In genomic region chr19:45779231-45780145, GRCh38 we compare ENCODE assay signal across 8 cellular contexts. TPM values are rescaled to one million over a fixed set of nuclear protein-coding genes. Genes with fewer than 3 reads are reported as not detected.
DNase-seq lines count a peak whose midpoint lies in the region; ATAC-seq lines count a peak whose summit lies in the region.

No MANE protein-coding gene starts in this region.

- H3K4me3 Mint-ChIP-seq in activated naive CD4-positive, alpha-beta T cell treated with anti-CD3 and anti-CD28 coated beads, Interleukin-2, amount 50 U/mL, for 24 hours, result peak overlapping the region; percentile 81

- H3K4me3 ChIP-seq in SK-N-MC, result peak overlapping the region; percentile 79
- no peak overlapping the region for H3K4me3 ChIP-seq in right cardiac atrium (ENCODE audit: low read length)
- peak overlapping the region; percentile 74 for H3K4me3 ChIP-seq in skeletal muscle satellite cell (ENCODE audit: low read length)

- no peaks in the 10 kb centered on the region for H3K27me3 ChIP-seq in right cardiac atrium (ENCODE audit: control insufficient read depth, insufficient read depth)
- H3K27me3 ChIP-seq in skeletal muscle satellite cell (ENCODE audit: control insufficient read depth, insufficient read depth, low read length), result no peaks in the 10 kb centered on the region

- H3K9me3 Mint-ChIP-seq in activated naive CD4-positive, alpha-beta T cell treated with anti-CD3 and anti-CD28 coated beads, Interleukin-2, amount 50 U/mL, for 24 hours, result no peaks in the 10 kb centered on the region

- DNase-seq in CD1c-positive myeloid dendritic cell (ENCODE audit: extremely low spot score) (peak; percentile 80), KBM-7 (peak; percentile 84), SK-N-MC (ENCODE audit: low read depth, low spot score) (peak; percentile 61), right cardiac atrium (peak; percentile 80 to 94 (median 92))
- no peak for DNase-seq in NK-92 treated with Interleukin-12 subunit alpha and Interleukin-12 subunit beta, amount 100 ng/mL, for 24 hours (lab: John Stamatoyannopoulos, UW)

- peaks cover 12% of the 10 kb centered on the region for H3K27me3 Mint-ChIP-seq in activated naive CD4-positive, alpha-beta T cell treated with anti-CD3 and anti-CD28 coated beads, Interleukin-2, amount 50 U/mL, for 24 hours

- ATAC-seq in GM21360 (IDR thresholded peaks at IDR 0.05; ENCODE audit: unreplicated experiment), result peak; percentile 67
- peak; percentile 59 to 66 for ATAC-seq in right cardiac atrium

- peaks cover 4% of the 10 kb centered on the region for H3K36me3 Mint-ChIP-seq in activated naive CD4-positive, alpha-beta T cell treated with anti-CD3 and anti-CD28 coated beads, Interleukin-2, amount 50 U/mL, for 24 hours

- intact Hi-C loops in right cardiac atrium (cut with DNase I), result no loop called here

- H3K27ac Mint-ChIP-seq in activated naive CD4-positive, alpha-beta T cell treated with anti-CD3 and anti-CD28 coated beads, Interleukin-2, amount 50 U/mL, for 24 hours, result peak overlapping the region; percentile 82

- peak overlapping the region; percentile 82 for H3K4me2 ChIP-seq in skeletal muscle satellite cell (ENCODE audit: low read length)

- H3K27ac ChIP-seq in SK-N-MC (no peak overlapping the region), right cardiac atrium (ENCODE audit: low read length) (no peak overlapping the region)

- in situ Hi-C loops in KBM-7 (cut with MboI; ENCODE audit: low pct_unique_long_range_greater_than_20kb, low sequenced_read_pairs), result no loop called here

- WGBS in right cardiac atrium, result 21% methylated on average over 48 of the region's 48 CpGs

- H3K9ac ChIP-seq in SK-N-MC (ENCODE audit: insufficient read length) (peak overlapping the region; percentile 37), skeletal muscle satellite cell (ENCODE audit: low read depth, low read length) (no peak overlapping the region)

- peaks cover 19% of the 10 kb centered on the region for H3K4me1 Mint-ChIP-seq in activated naive CD4-positive, alpha-beta T cell treated with anti-CD3 and anti-CD28 coated beads, Interleukin-2, amount 50 U/mL, for 24 hours

- H3K4me1 ChIP-seq in right cardiac atrium (ENCODE audit: control insufficient read depth, insufficient read depth, low read length) (no peaks in the 10 kb centered on the region), skeletal muscle satellite cell (ENCODE audit: control insufficient read depth, insufficient read depth, low read length) (peaks cover 46% of the 10 kb centered on the region)

- H3K9me3 ChIP-seq in SK-N-MC (ENCODE audit: low read depth, low read length), result no peaks in the 10 kb centered on the region
- no peaks in the 10 kb centered on the region for H3K9me3 ChIP-seq in right cardiac atrium (ENCODE audit: control insufficient read depth, low read length)
- H3K9me3 ChIP-seq in skeletal muscle satellite cell (replicated peaks; ENCODE audit: low read length), result no peaks in the 10 kb centered on the region

- no peaks in the 10 kb centered on the region; the same call in 1 of the 2 replicates for H3K36me3 ChIP-seq in SK-N-MC (ENCODE audit: insufficient read depth, low read length)
- H3K36me3 ChIP-seq in skeletal muscle satellite cell (ENCODE audit: insufficient read depth, low read length), result peaks cover 41% of the 10 kb centered on the region

RNA-seq across cellular contexts. Expression of gene DMPK, which starts 2.8 kb away (rescaled TPM):
- 100 to 1,000 TPM; 220 to 304 (median 288) TPM for total RNA-seq in right cardiac atrium
- 395 TPM for polyA plus RNA-seq in right cardiac atrium
- 16.0 and 22.3 TPM in 2 replicates for total RNA-seq in skeletal muscle satellite cell (2012; rRNA removed)

RNA-seq across cellular contexts. Expression of gene SIX5, which starts 10.4 kb away (rescaled TPM):
- total RNA-seq in right cardiac atrium, result 10 to 100 TPM; 15.8 to 33.2 (median 24.1) TPM
- polyA plus RNA-seq in right cardiac atrium, result 19.4 TPM
- 8.1 TPM in 2 replicates for total RNA-seq in skeletal muscle satellite cell (2012; rRNA removed)

RNA-seq across cellular contexts. Expression of gene DMWD, which starts 13.2 kb away (rescaled TPM):
- total RNA-seq in right cardiac atrium, result 10 to 100 TPM; 72.2 to 87.1 (median 76.6) TPM
- polyA plus RNA-seq in right cardiac atrium, result 50.2 TPM
- total RNA-seq in skeletal muscle satellite cell (2012; rRNA removed), result 30.8 and 33.0 TPM in 2 replicates

RNA-seq across cellular contexts. Expression of gene RSPH6A, which starts 35.6 kb away (rescaled TPM):
- total RNA-seq in right cardiac atrium, result under 1 TPM in 1 of 4 donors, not detected in 3; 0.14 TPM
- not detected for polyA plus RNA-seq in right cardiac atrium
- total RNA-seq in skeletal muscle satellite cell (2012; rRNA removed), result under 0.01 and 0.25 TPM in 2 replicates

RNA-seq across cellular contexts. Expression of gene MEIOSIN, which starts 46.2 kb away (rescaled TPM):
- total RNA-seq in right cardiac atrium, result under 1 TPM; 0.15 to 0.76 (median 0.30) TPM
- polyA plus RNA-seq in right cardiac atrium, result 0.41 TPM
- total RNA-seq in skeletal muscle satellite cell (2012; rRNA removed), result under 0.01 and 0.25 TPM in 2 replicates
